ENCODE assay signal across 23 cellular contexts in genomic region chr3:83438177-83438576, GRCh38.
"Had no signal": no experiment of that assay in that cellular context is flagged by ENCODE, and none has a peak within 500 bp of the region (broad histone marks: within the 10 kb centered on the region; RNA-seq: fewer than 3 reads in every experiment).

No MANE protein-coding gene starts in this region.

- H3K27ac ChIP-seq: body of pancreas, spleen, upper lobe of left lung had no signal

- H3K4me3 ChIP-seq: body of pancreas, lung, spleen, upper lobe of left lung had no signal

- FAIRE-seq: endothelial cell of umbilical vein, kidney had no signal

- H3K27me3 Mint-ChIP-seq: activated naive CD8-positive, alpha-beta T cell treated with anti-CD3 and anti-CD28 coated beads for 36 hours; naive thymus-derived CD4-positive, alpha-beta T cell; progenitor cell of endocrine pancreas had no signal

- ATAC-seq: activated T-cell treated with anti-CD3 and anti-CD28 coated beads, Interleukin-2, amount 50 U/mL, for 4 hours; body of pancreas; esophagus mucosa; left lobe of liver; naive thymus-derived CD4-positive, alpha-beta T cell had no signal

- H3K36me3 Mint-ChIP-seq: activated naive CD8-positive, alpha-beta T cell treated with anti-CD3 and anti-CD28 coated beads for 36 hours; naive thymus-derived CD4-positive, alpha-beta T cell had no signal

- H3K9me3 ChIP-seq: body of pancreas, upper lobe of left lung had no signal

- H3K4me1 ChIP-seq: body of pancreas, spleen, upper lobe of left lung had no signal

- DNase-seq: activated CD4-positive, alpha-beta T cell treated with anti-CD3 and anti-CD28 coated beads for 4 hours; activated CD4-positive, alpha-beta T cell treated with anti-CD3 and anti-CD28 coated beads, Interleukin-2, amount 50 U/mL, for 48 hours; activated CD4-positive, CD25-positive, alpha-beta regulatory T cell; activated CD8-positive, alpha-beta memory T cell treated with anti-CD3 and anti-CD28 coated beads, Interleukin-2, amount 50 U/mL, for 48 hours; activated naive CD4-positive, alpha-beta T cell treated with Interleukin-2 at 50 U/mL for 16 hours; activated naive CD8-positive, alpha-beta T cell treated with anti-CD3 and anti-CD28 coated beads for 36 hours; activated T-cell treated with anti-CD3 and anti-CD28 coated beads, Interleukin-2, amount 50 U/mL, for 4 hours; body of pancreas; dermis blood vessel endothelial cell; effector CD8-positive, alpha-beta T cell; kidney; naive thymus-derived CD4-positive, alpha-beta T cell; retina; spleen; stimulated activated CD4-positive, alpha-beta T cell treated with anti-CD3 and anti-CD28 coated beads, Interleukin-4, amount 100 ng/mL, for 1 hour; stimulated activated naive CD4-positive, alpha-beta T cell treated with Interleukin-2 at 50 U/mL for 16 hours; T1000; upper lobe of left lung had no signal

- H3K27ac Mint-ChIP-seq: activated naive CD8-positive, alpha-beta T cell treated with anti-CD3 and anti-CD28 coated beads for 36 hours; naive thymus-derived CD4-positive, alpha-beta T cell; progenitor cell of endocrine pancreas had no signal

- H3K4me1 Mint-ChIP-seq: activated naive CD8-positive, alpha-beta T cell treated with anti-CD3 and anti-CD28 coated beads for 36 hours; naive thymus-derived CD4-positive, alpha-beta T cell had no signal

- H3K27me3 ChIP-seq: body of pancreas, spleen, upper lobe of left lung had no signal

- H3K4me3 Mint-ChIP-seq: activated naive CD8-positive, alpha-beta T cell treated with anti-CD3 and anti-CD28 coated beads for 36 hours; activated T-cell treated with anti-CD3 and anti-CD28 coated beads, Interleukin-2, amount 50 U/mL, for 4 hours; naive thymus-derived CD4-positive, alpha-beta T cell had no signal

- H3K36me3 ChIP-seq: spleen, upper lobe of left lung had no signal
